8 cellular contexts compared by ENCODE assay signal in the genomic region with DNA sequence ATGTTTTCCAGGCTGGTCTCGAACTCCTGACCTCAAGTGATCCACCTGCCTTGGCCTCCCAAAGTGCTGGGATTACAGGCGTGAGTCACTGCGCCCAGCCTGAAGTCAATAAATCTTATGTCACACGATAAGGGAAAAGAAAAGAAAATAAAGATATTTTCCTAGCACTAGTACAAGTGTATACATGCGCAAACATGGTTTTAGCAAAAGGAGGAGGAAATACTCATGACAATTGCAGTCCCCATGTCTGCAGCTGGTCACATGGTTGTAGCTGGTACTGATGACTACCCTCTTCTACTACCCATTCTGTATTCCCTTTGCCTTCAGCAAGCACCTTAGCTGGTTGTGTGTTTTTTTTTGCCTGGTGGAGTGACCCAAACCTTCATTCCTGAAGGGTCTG. TPM values are rescaled to one million over a fixed set of nuclear protein-coding genes. Genes with fewer than 3 reads are reported as not detected.
"Had no signal": no experiment of that assay in that cellular context is flagged by ENCODE, and none has a peak within 500 bp of the region (broad histone marks: within the 10 kb centered on the region; RNA-seq: fewer than 3 reads in every experiment).

No MANE protein-coding gene starts in this region.

RNA-seq across cellular contexts. Expression of a gene that starts 23.6 kb away (rescaled TPM):
- total RNA-seq: naive thymus-derived CD8-positive, alpha-beta T cell; natural killer cell had no signal
- polyA plus RNA-seq: naive thymus-derived CD8-positive, alpha-beta T cell had no signal

RNA-seq across cellular contexts. Expression of a gene that starts 44.2 kb away (rescaled TPM):
- total RNA-seq: naive thymus-derived CD8-positive, alpha-beta T cell; natural killer cell; natural killer cell treated with Interleukin-12 subunit alpha and Interleukin-12 subunit beta and Interleukin-15 and Interleukin-18, amount 100 ng/mL, for 72 hours; osteoblast; psoas muscle; sciatic nerve; sigmoid colon; spleen had no signal
- polyA plus RNA-seq: naive thymus-derived CD8-positive, alpha-beta T cell had no signal
